ENCODE assay signal across 17 cellular contexts in genomic region chr14:102341566-102341965, GRCh38.
"Had no signal": no experiment of that assay in that cellular context is flagged by ENCODE, and none has a peak within 500 bp of the region (broad histone marks: within the 10 kb centered on the region; RNA-seq: fewer than 3 reads in every experiment).

No MANE protein-coding gene starts in this region.

- H3K4me1 Mint-ChIP-seq: activated naive CD8-positive, alpha-beta T cell treated with anti-CD3 and anti-CD28 coated beads, Interleukin-2, amount 50 U/mL, for 24 hours; endodermal cell; naive B cell had no signal

- DNase-seq: activated CD4-positive, alpha-beta T cell treated with anti-CD3 and anti-CD28 coated beads, Interleukin-2, amount 50 U/mL, for 1 hour; activated CD8-positive, alpha-beta memory T cell treated with anti-CD3 and anti-CD28 coated beads for 24 hours; activated naive CD4-positive, alpha-beta T cell; activated naive CD8-positive, alpha-beta T cell treated with anti-CD3 and anti-CD28 coated beads, Interleukin-2, amount 50 U/mL, for 24 hours; endodermal cell; heart left ventricle; immature natural killer cell; mammary epithelial cell; naive B cell; stimulated activated CD4-positive, alpha-beta T cell treated with anti-CD3 and anti-CD28 coated beads, Interleukin-12 subunit alpha, Interleukin-12 subunit beta, amount 100 ng/mL, for 4 hours had no signal

- H3K79me2 ChIP-seq: parathyroid adenoma had no signal

- H3K4me3 Mint-ChIP-seq: activated naive CD8-positive, alpha-beta T cell treated with anti-CD3 and anti-CD28 coated beads, Interleukin-2, amount 50 U/mL, for 24 hours; endodermal cell; immature natural killer cell; naive B cell; stimulated activated memory B cell treated with anti-CD40 and anti-IgM and Interleukin-4, amounts not matched to agents 10 μg/mL and 1 μg/mL and 100 μg/mL, for 72 hours; type B pancreatic cell had no signal

- H3K4me1 ChIP-seq: heart left ventricle, parathyroid adenoma had no signal

- H3K27ac Mint-ChIP-seq: activated naive CD8-positive, alpha-beta T cell treated with anti-CD3 and anti-CD28 coated beads, Interleukin-2, amount 50 U/mL, for 24 hours; endodermal cell; stimulated activated memory B cell treated with anti-CD40 and anti-IgM and Interleukin-4, amounts not matched to agents 10 μg/mL and 1 μg/mL and 100 μg/mL, for 72 hours; type B pancreatic cell had no signal

- H3K27me3 ChIP-seq: heart left ventricle had no signal

- H3K9me3 Mint-ChIP-seq: activated naive CD8-positive, alpha-beta T cell treated with anti-CD3 and anti-CD28 coated beads, Interleukin-2, amount 50 U/mL, for 24 hours; endodermal cell; immature natural killer cell; naive B cell; stimulated activated memory B cell treated with anti-CD40 and anti-IgM and Interleukin-4, amounts not matched to agents 10 μg/mL and 1 μg/mL and 100 μg/mL, for 72 hours; type B pancreatic cell had no signal

- H3K27ac ChIP-seq: heart left ventricle, parathyroid adenoma had no signal

- H3K9ac ChIP-seq: parathyroid adenoma had no signal

- H3K4me3 ChIP-seq: heart left ventricle had no signal

- H2AFZ ChIP-seq: parathyroid adenoma had no signal

- H3K9me3 ChIP-seq: heart left ventricle had no signal

- FAIRE-seq: astrocyte, bronchial epithelial cell, frontal cortex had no signal

- ATAC-seq: activated CD4-positive, CD25-positive, alpha-beta regulatory T cell treated with anti-CD3 and anti-CD28 coated beads, Interleukin-2, amount 50 U/mL, for 24 hours; activated naive CD8-positive, alpha-beta T cell treated with anti-CD3 and anti-CD28 coated beads, Interleukin-2, amount 50 U/mL, for 24 hours; stimulated activated memory B cell treated with anti-CD40 and anti-IgM and Interleukin-4, amounts not matched to agents 10 μg/mL and 1 μg/mL and 100 μg/mL, for 72 hours had no signal
